Comparison of ENCODE assay signal across 1 cellular context in genomic region chr17:78001612-78002011, GRCh38.
TF ChIP-seq lines count a peak whose summit lies in the region.

No MANE protein-coding gene starts in this region.

TF ChIP-seq in K562, 482 proteins besides CTCF, POLR2A, EP300 and RAD21:
- no peak for TF ChIP-seq TCF3 (CRISPR knock-in tag; IDR thresholded peaks at IDR 0.05)
- no peak for TF ChIP-seq SFPQ (IDR thresholded peaks at IDR 0.05; ENCODE audit: low read depth, low read length)
- peak; percentile 29; the same call in 1 of the 2 replicates for TF ChIP-seq ARID1B (IDR thresholded peaks at IDR 0.05)
- TF ChIP-seq ZBTB33 (CRISPR knock-in tag; IDR thresholded peaks at IDR 0.05), result no peak
- no peak for TF ChIP-seq SIN3A (IDR thresholded peaks at IDR 0.05; ENCODE audit: borderline replicate concordance in 2 of 2, control insufficient read depth in 1 of 2, low read depth in 2 of 2, low read length in 2 of 2)
- TF ChIP-seq, protein P1, sequence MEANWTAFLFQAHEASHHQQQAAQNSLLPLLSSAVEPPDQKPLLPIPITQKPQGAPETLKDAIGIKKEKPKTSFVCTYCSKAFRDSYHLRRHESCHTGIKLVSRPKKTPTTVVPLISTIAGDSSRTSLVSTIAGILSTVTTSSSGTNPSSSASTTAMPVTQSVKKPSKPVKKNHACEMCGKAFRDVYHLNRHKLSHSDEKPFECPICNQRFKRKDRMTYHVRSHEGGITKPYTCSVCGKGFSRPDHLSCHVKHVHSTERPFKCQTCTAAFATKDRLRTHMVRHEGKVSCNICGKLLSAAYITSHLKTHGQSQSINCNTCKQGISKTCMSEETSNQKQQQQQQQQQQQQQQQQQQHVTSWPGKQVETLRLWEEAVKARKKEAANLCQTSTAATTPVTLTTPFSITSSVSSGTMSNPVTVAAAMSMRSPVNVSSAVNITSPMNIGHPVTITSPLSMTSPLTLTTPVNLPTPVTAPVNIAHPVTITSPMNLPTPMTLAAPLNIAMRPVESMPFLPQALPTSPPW (CRISPR knock-in tag; IDR thresholded peaks at IDR 0.05), result peak; percentile 76
- TF ChIP-seq, protein P2, sequence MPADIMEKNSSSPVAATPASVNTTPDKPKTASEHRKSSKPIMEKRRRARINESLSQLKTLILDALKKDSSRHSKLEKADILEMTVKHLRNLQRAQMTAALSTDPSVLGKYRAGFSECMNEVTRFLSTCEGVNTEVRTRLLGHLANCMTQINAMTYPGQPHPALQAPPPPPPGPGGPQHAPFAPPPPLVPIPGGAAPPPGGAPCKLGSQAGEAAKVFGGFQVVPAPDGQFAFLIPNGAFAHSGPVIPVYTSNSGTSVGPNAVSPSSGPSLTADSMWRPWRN (IDR thresholded peaks at IDR 0.05; ENCODE audit: low read depth), result no peak
- no peak for TF ChIP-seq ZNF780A (CRISPR knock-in tag; IDR thresholded peaks at IDR 0.05)
- no peak for TF ChIP-seq ELK1 (CRISPR knock-in tag; IDR thresholded peaks at IDR 0.05)
- no peak for TF ChIP-seq EHMT2 (IDR thresholded peaks at IDR 0.05)
- TF ChIP-seq, protein P3, sequence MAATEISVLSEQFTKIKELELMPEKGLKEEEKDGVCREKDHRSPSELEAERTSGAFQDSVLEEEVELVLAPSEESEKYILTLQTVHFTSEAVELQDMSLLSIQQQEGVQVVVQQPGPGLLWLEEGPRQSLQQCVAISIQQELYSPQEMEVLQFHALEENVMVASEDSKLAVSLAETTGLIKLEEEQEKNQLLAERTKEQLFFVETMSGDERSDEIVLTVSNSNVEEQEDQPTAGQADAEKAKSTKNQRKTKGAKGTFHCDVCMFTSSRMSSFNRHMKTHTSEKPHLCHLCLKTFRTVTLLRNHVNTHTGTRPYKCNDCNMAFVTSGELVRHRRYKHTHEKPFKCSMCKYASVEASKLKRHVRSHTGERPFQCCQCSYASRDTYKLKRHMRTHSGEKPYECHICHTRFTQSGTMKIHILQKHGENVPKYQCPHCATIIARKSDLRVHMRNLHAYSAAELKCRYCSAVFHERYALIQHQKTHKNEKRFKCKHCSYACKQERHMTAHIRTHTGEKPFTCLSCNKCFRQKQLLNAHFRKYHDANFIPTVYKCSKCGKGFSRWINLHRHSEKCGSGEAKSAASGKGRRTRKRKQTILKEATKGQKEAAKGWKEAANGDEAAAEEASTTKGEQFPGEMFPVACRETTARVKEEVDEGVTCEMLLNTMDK (IDR thresholded peaks at IDR 0.05; ENCODE audit: borderline replicate concordance, insufficient read depth, low read depth, low read length, poor library complexity, severe bottlenecking), result no peak
- no peak for TF ChIP-seq ZNF583 (CRISPR knock-in tag; IDR thresholded peaks at IDR 0.05)
- no peak for TF ChIP-seq NFE2L1 (tag; IDR thresholded peaks at IDR 0.05; ENCODE audit: borderline replicate concordance, low read depth)
